Comparison of ENCODE assay signal across 22 cellular contexts in genomic region chr3:64358853-64359252, GRCh38.
A peak's percentile ranks its signal among the peaks of the same experiment; 100 is the strongest.
DNase-seq lines count a peak whose midpoint lies in the region; TF ChIP-seq lines count a peak whose summit lies in the region.
"Had no signal": no experiment of that assay in that cellular context is flagged by ENCODE, and none has a peak within 500 bp of the region (broad histone marks: within the 10 kb centered on the region; RNA-seq: fewer than 3 reads in every experiment).

No MANE protein-coding gene starts in this region.

- TF ChIP-seq CTCF in chondrocyte (IDR thresholded peaks at IDR 0.05), result no peak

- peaks cover 21% of the 10 kb centered on the region for H3K4me1 Mint-ChIP-seq in activated naive CD8-positive, alpha-beta T cell treated with anti-CD3 and anti-CD28 coated beads for 36 hours
- H3K4me1 Mint-ChIP-seq in chondrocyte (ENCODE audit: low read depth), result peaks cover 35% of the 10 kb centered on the region

- no peak overlapping the region for H3K27ac Mint-ChIP-seq in activated naive CD8-positive, alpha-beta T cell treated with anti-CD3 and anti-CD28 coated beads for 36 hours
- H3K27ac Mint-ChIP-seq in chondrocyte (ENCODE audit: unreplicated experiment), result no peak overlapping the region
- H3K27ac Mint-ChIP-seq: CD4-positive, alpha-beta memory T cell; HFFc6 had no signal

- DNase-seq in NCI-H146 (lab: John Stamatoyannopoulos, UW) (peak; percentile 75), RPMI8226 (peak; percentile 61), islet precursor cell (peak; percentile 44), T-helper 2 cell (no peak), T1000 (lab: John Stamatoyannopoulos, UW) (no peak), chondrocyte (ENCODE audit: low spot score) (no peak)
- no peak for DNase-seq in activated naive CD8-positive, alpha-beta T cell treated with anti-CD3 and anti-CD28 coated beads for 36 hours
- DNase-seq: C1 segment of cervical spinal cord; Caco-2; CD4-positive, alpha-beta memory T cell; GM23248; H7; HFFc6; KBM-7; NCI-H1105 treated with DMSO at 0.1 percent for 48 hours; NCI-H1694; NCI-H2029 treated with DMSO at 0.1 percent for 48 hours; NCI-H510A; NCI-H748 treated with DMSO at 0.1 percent for 48 hours; NK-92 treated with Interleukin-12 subunit alpha and Interleukin-12 subunit beta, amount 100 ng/mL, for 24 hours; PC-3; SJCRH30 had no signal

- peaks cover 3% of the 10 kb centered on the region for H3K9me3 Mint-ChIP-seq in activated naive CD8-positive, alpha-beta T cell treated with anti-CD3 and anti-CD28 coated beads for 36 hours
- no peaks in the 10 kb centered on the region for H3K9me3 Mint-ChIP-seq in chondrocyte (ENCODE audit: low read depth)
- H3K9me3 Mint-ChIP-seq: HFFc6 had no signal

- H3K36me3 Mint-ChIP-seq in activated naive CD8-positive, alpha-beta T cell treated with anti-CD3 and anti-CD28 coated beads for 36 hours, result no peaks in the 10 kb centered on the region
- H3K36me3 Mint-ChIP-seq in chondrocyte (ENCODE audit: low read depth), result no peaks in the 10 kb centered on the region
- H3K36me3 Mint-ChIP-seq: CD4-positive, alpha-beta memory T cell had no signal

- no peak overlapping the region for H3K4me3 Mint-ChIP-seq in activated naive CD8-positive, alpha-beta T cell treated with anti-CD3 and anti-CD28 coated beads for 36 hours
- H3K4me3 Mint-ChIP-seq in chondrocyte (ENCODE audit: unreplicated experiment), result no peak overlapping the region
- H3K4me3 Mint-ChIP-seq: CD4-positive, alpha-beta memory T cell; HFFc6 had no signal

- H3K27me3 Mint-ChIP-seq in activated naive CD8-positive, alpha-beta T cell treated with anti-CD3 and anti-CD28 coated beads for 36 hours, result no peaks in the 10 kb centered on the region
- H3K27me3 Mint-ChIP-seq in chondrocyte (ENCODE audit: low read depth), result no peaks in the 10 kb centered on the region

Comparison
In these comparisons a context has a peak if more than half of its experiments do, and no peak if none do; other contexts are left out.
1. DNase-seq: peak in NCI-H146 (single experiment), RPMI8226 (single experiment) and islet precursor cell (single experiment); none in activated naive CD8-positive, alpha-beta T cell treated with anti-CD3 and anti-CD28 coated beads for 36 hours (single experiment), T-helper 2 cell (0 of 5), T1000 (single experiment) and chondrocyte (single experiment).